34 cellular contexts compared by ENCODE assay signal in the genomic region with DNA sequence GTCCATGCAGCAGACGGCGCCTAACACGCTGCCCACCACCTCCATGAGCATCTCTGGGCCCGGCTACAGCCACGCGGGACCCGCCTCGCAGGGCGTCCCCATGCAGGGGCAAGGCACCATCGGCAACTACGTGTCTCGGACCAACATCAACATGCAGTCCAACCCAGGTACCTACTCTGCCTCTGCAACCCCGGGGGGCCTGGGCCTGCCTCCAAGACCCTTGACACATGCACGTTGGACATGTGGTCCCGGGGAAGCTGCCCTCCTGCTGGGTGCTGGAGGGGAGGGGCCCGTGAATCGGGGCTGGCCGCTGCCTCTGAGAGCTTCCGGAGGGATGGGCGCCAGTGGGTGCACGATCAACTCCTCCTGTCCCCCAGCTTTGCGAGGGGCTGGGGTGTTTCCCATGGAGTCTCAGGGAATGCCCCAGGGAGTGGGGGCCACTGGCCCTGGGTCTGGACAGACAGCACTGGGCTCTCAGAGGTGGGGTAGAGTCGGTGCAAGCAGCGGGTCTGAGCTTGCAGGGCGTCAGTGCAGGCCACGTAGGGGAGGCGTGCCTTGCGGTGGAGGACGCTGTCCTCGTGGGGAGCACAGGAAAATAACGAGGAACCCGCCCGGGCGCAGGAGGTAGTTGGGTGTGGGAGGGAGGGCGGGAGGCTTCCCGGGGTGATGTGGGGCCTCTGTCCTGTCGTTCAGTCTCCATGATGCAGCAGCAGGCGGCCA. TPM values are rescaled to one million over a fixed set of nuclear protein-coding genes. Genes with fewer than 3 reads are reported as not detected.
"Had no signal": no experiment of that assay in that cellular context is flagged by ENCODE, and none has a peak within 500 bp of the region (broad histone marks: within the 10 kb centered on the region; RNA-seq: fewer than 3 reads in every experiment).

No MANE protein-coding gene starts in this region.

- DNase-seq: activated B cell treated with CpG ODN at 0.5 μM for 24 hours; activated CD4-positive, alpha-beta T cell treated with anti-CD3 and anti-CD28 coated beads for 48 hours; activated CD4-positive, alpha-beta T cell treated with anti-CD3 and anti-CD28 coated beads, Interleukin-2, amount 50 U/mL, for 1 hour; activated CD4-positive, alpha-beta T cell treated with anti-CD3 and anti-CD28 coated beads, Interleukin-2, amount 50 U/mL, for 48 hours; activated CD8-positive, alpha-beta memory T cell treated with anti-CD3 and anti-CD28 coated beads for 24 hours; activated CD8-positive, alpha-beta T cell treated with anti-CD3 and anti-CD28 coated beads for 36 hours; activated effector memory CD4-positive, alpha-beta T cell treated with Interleukin-2 at 50 U/mL for 16 hours; activated gamma-delta T cell treated with Interleukin-2 at 50 U/mL for 16 hours; activated naive CD4-positive, alpha-beta T cell treated with anti-CD3 and anti-CD28 coated beads, Interleukin-2, amount 50 U/mL, for 16 hours; activated naive CD4-positive, alpha-beta T cell treated with Interleukin-2 at 50 U/mL for 16 hours; activated T-cell treated with anti-CD3 and anti-CD28 coated beads, Interleukin-2, amount 50 U/mL, for 4 hours; amniotic stem cell; anterior cingulate cortex; brain microvascular endothelial cell; cortex of kidney; dermis blood vessel endothelial cell; effector CD4-positive, alpha-beta T cell; effector memory CD8-positive, alpha-beta T cell; erythroblast; foreskin keratinocyte; gastrocnemius medialis; glutamatergic neuron; T-helper 1 cell; T-helper 17 cell; T1000; WERI-Rb-1 had no signal

- H3K27me3 ChIP-seq: brain microvascular endothelial cell, esophagus muscularis mucosa, foreskin keratinocyte, gastrocnemius medialis had no signal

- FAIRE-seq: astrocyte, bronchial epithelial cell, colon had no signal

- ATAC-seq: activated CD4-positive, CD25-positive, alpha-beta regulatory T cell treated with anti-CD3 and anti-CD28 coated beads, Interleukin-2, amount 50 U/mL, for 24 hours; activated CD8-positive, alpha-beta T cell treated with anti-CD3 and anti-CD28 coated beads for 36 hours; activated T-cell treated with anti-CD3 and anti-CD28 coated beads, Interleukin-2, amount 50 U/mL, for 4 hours; activated T-helper 17 cell treated with anti-CD3 and anti-CD28 coated beads, Interleukin-2, amount 50 U/mL, for 72 hours; effector memory CD8-positive, alpha-beta T cell; foreskin keratinocyte; gastrocnemius medialis; T-helper 17 cell had no signal

- H3K4me3 ChIP-seq: esophagus muscularis mucosa, gastrocnemius medialis had no signal

- H3K9me3 ChIP-seq: esophagus muscularis mucosa, gastrocnemius medialis had no signal

- H3K27ac ChIP-seq: brain microvascular endothelial cell, esophagus muscularis mucosa, foreskin keratinocyte, gastrocnemius medialis, WERI-Rb-1 had no signal

- H3K4me1 ChIP-seq: esophagus muscularis mucosa had no signal

RNA-seq across cellular contexts. Expression of gene HRH3, which starts 57.2 kb away (rescaled TPM):
- total RNA-seq: activated B cell treated with CpG ODN at 0.5 μM for 24 hours; activated CD8-positive, alpha-beta T cell treated with anti-CD3 and anti-CD28 coated beads for 36 hours; activated T-cell treated with anti-CD3 and anti-CD28 coated beads, Interleukin-2, amount 50 U/mL, for 4 hours; activated T-helper 17 cell treated with anti-CD3 and anti-CD28 coated beads, Interleukin-2, amount 50 U/mL, for 72 hours; bronchial epithelial cell; cardiac septum; chondrocyte; dermis blood vessel endothelial cell; esophagus muscularis mucosa; foreskin keratinocyte; gastrocnemius medialis; T-helper 17 cell had no signal
- polyA plus RNA-seq: foreskin keratinocyte had no signal
